Comparison of ENCODE assay signal across 8 cellular contexts in the genomic region with DNA sequence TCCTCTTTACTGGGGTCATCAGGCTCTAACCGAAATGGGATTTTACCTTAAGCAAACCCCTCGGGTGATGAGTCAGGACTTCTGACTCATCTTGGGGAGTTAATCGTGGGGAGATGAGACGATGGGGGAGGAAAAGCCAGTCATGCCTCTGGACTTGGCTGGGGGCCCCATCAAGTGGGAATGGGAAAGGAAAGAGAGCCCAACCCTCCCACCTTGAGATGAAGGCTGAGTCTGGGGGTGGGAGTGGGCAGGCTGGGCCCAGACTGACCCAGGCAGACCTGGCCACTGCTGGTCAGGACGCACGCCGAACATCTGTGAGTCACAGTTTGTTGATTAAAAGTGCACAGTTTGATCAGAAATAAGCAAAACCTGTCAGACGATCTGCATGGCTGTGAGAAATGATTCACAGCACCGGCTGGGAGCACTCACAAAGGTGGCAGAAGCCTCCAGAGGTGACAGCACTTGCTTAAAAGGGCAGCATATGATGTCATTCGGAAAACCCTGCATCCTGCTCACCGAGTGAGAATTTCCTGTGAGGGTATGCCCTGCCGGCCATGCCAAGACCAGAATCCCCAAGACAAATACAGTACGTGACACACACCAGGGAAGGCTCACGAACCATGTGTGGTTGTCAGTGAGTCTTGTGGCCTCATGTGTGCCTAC. TPM values are rescaled to one million over a fixed set of nuclear protein-coding genes. Genes with fewer than 3 reads are reported as not detected.
DNase-seq lines count a peak whose midpoint lies in the region; ATAC-seq and TF ChIP-seq lines count a peak whose summit lies in the region.

No MANE protein-coding gene starts in this region.

- H3K9me3 Mint-ChIP-seq in chondrocyte (ENCODE audit: low read depth): peaks cover 6% of the 10 kb centered on the region

- no peaks in the 10 kb centered on the region for H3K27me3 ChIP-seq in PC-3 (ENCODE audit: low read length)

- H3K4me1 ChIP-seq in PC-3 (ENCODE audit: insufficient read depth, low read length): peaks cover 41% of the 10 kb centered on the region

- H3K4me3 ChIP-seq in HFF-Myc (replicated peaks; ENCODE audit: low read depth, low read length): no peak overlapping the region
- no peak overlapping the region for H3K4me3 ChIP-seq in PC-3 (ENCODE audit: low read length)

- peaks cover 6% of the 10 kb centered on the region for H3F3A ChIP-seq in PC-3 (ENCODE audit: low read length, unreplicated experiment)

- POLR2A ChIA-PET in PC-3 (lab: Charles Lee; ENCODE audit: unreplicated experiment): no interaction called here

- H3K4me2 ChIP-seq in PC-3 (ENCODE audit: low read length): peak overlapping the region; percentile 71

- H3K36me3 Mint-ChIP-seq in chondrocyte (ENCODE audit: low read depth): peaks cover 25% of the 10 kb centered on the region

- peaks cover 60% of the 10 kb centered on the region for H3K79me2 ChIP-seq in PC-3 (ENCODE audit: low read length)

- intact Hi-C loops in PC-3 (cut with micrococcal nuclease) (loop anchor here (1.0 to 5.0 kb wide), 2 partner anchors 93 to 113 kb away; a partner anchor contains a TSS), posterior vena cava (cut with DNase I) (loop anchor here in 1 of 2 donors (10.0 kb wide), 1 partner anchor 431 kb away; no protein-coding TSS in a partner anchor)

- H3K27ac ChIP-seq in PC-3 (ENCODE audit: low read length): peak overlapping the region; percentile 100

- ATAC-seq in GM18519 (IDR thresholded peaks at IDR 0.05; ENCODE audit: low FRiP score, unreplicated experiment): peak; percentile 62
- peak; percentile 82 for ATAC-seq in PC-3

- H2AFZ ChIP-seq in PC-3 (ENCODE audit: low read length): no peak overlapping the region

- no peak overlapping the region for H3K4me3 Mint-ChIP-seq in chondrocyte (ENCODE audit: unreplicated experiment)

- CTCF ChIA-PET in PC-3 (lab: Charles Lee): no interaction called here

- no peaks in the 10 kb centered on the region for H3K9me2 ChIP-seq in PC-3 (replicated peaks; ENCODE audit: low read length)

- peak overlapping the region; percentile 94 for H3K9ac ChIP-seq in PC-3 (ENCODE audit: low read length)

- H4K20me1 ChIP-seq in PC-3 (ENCODE audit: low read length): no peaks in the 10 kb centered on the region

- H3K4me1 Mint-ChIP-seq in chondrocyte (ENCODE audit: low read depth): peaks cover 65% of the 10 kb centered on the region

- DNase-seq in HFF-Myc (ENCODE audit: extremely low read depth, low read depth): peak; percentile 91
- peak; percentile 96 for DNase-seq in PC-3
- peak; percentile 55 for DNase-seq in chondrocyte (ENCODE audit: low spot score)
- peak; percentile 86 for DNase-seq in posterior vena cava (ENCODE audit: low spot score)
- DNase-seq in NCI-H1930 (lab: John Stamatoyannopoulos, UW): no peak
- no peak for DNase-seq in NCI-H524 treated with DMSO at 0.1 percent for 48 hours (lab: John Stamatoyannopoulos, UW)
- no peak for DNase-seq in NCI-H510A treated with DMSO at 0.1 percent for 48 hours (lab: John Stamatoyannopoulos, UW)

- peak overlapping the region; percentile 94 for H3K27ac Mint-ChIP-seq in chondrocyte (ENCODE audit: unreplicated experiment)

- TF ChIP-seq CTCF in HFF-Myc (IDR thresholded peaks at IDR 0.05; ENCODE audit: low read depth, low read length, missing control alignments): no peak
- TF ChIP-seq CTCF in PC-3 (conservative IDR thresholded peaks at IDR 0.05; ENCODE audit: low read depth, low read length): no peak
- no peak for TF ChIP-seq CTCF in chondrocyte (IDR thresholded peaks at IDR 0.05)

- H3K9me3 ChIP-seq in PC-3 (ENCODE audit: low read length): no peaks in the 10 kb centered on the region

- BruUV-seq in PC-3 (replicated peaks; lab: Mats Ljungman, UMichigan): TSS peak; percentile 79

- no peaks in the 10 kb centered on the region for H3K27me3 Mint-ChIP-seq in chondrocyte (ENCODE audit: low read depth)

- peaks cover 40% of the 10 kb centered on the region for H3K36me3 ChIP-seq in PC-3 (ENCODE audit: low read depth, low read length)

RNA-seq across cellular contexts. Expression of a gene that starts 50.0 kb away (rescaled TPM):
- 24.1 and 30.6 TPM in 2 replicates for total RNA-seq in PC-3 (2014; rRNA removed)
- total RNA-seq in chondrocyte: 50.1 to 52.5 TPM (median 50.5 TPM) in 3 replicates
- total RNA-seq in posterior vena cava: 10 to 100 TPM; 28.1 to 28.6 TPM

Comparison
In these comparisons a context has a peak if more than half of its experiments do, and no peak if none do; other contexts are left out.
1. DNase-seq: peak in HFF-Myc (single experiment), PC-3 (single experiment), chondrocyte (single experiment) and posterior vena cava (single experiment); none in NCI-H1930 (0 of 2), NCI-H524 treated with DMSO at 0.1 percent for 48 hours (single experiment) and NCI-H510A treated with DMSO at 0.1 percent for 48 hours (single experiment).